ENCODE assay signal across 20 cellular contexts in the genomic region with DNA sequence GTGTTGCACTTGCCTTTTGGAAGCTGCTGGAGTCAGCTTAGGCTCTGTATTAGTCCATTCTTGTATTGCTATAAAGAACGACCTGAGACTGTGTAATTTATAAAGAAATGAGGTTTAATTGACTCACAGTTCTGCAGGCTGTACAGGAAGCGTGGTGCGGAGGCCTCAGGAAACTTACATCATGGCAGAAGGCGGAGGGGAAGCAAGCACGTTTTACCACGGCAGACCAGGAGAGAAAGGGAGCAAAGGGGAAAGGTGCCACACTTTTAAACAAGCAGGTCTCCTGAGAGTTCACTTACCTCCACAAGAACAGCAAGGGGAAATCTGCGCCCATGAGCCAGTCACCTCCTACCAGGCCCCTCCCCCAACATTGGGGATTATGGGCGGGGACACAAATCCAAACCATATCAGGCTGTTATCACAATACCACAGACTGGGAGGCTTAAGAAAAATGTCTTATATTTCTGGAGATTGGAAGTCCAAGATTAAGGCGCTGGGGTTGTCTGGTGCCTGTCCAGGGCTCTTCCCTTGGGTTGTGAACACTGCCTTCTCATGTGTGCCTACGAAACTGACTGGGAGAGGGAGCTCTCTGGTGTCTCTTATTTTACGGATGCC. TPM values are rescaled to one million over a fixed set of nuclear protein-coding genes. Genes with fewer than 3 reads are reported as not detected.
A peak's percentile ranks its signal among the peaks of the same experiment; 100 is the strongest.
DNase-seq lines count a peak whose midpoint lies in the region; ATAC-seq lines count a peak whose summit lies in the region.
"Had no signal": no experiment of that assay in that cellular context is flagged by ENCODE, and none has a peak within 500 bp of the region (broad histone marks: within the 10 kb centered on the region; RNA-seq: fewer than 3 reads in every experiment).

No MANE protein-coding gene starts in this region.

- H3K27me3 Mint-ChIP-seq in CD4-positive, CD25-positive, alpha-beta regulatory T cell: no peaks in the 10 kb centered on the region
- H3K27me3 Mint-ChIP-seq in dendritic cell treated with granulocyte-macrophage colony-stimulating factor and Interleukin-4, amounts not matched to agents 40 ng/mL and 50 ng/mL, for 4 days: peaks cover 6% of the 10 kb centered on the region

- no peak for ATAC-seq in CD4-positive, CD25-positive, alpha-beta regulatory T cell (ENCODE audit: low read depth in 2 of 2)
- ATAC-seq in GM19035 (IDR thresholded peaks at IDR 0.05; ENCODE audit: unreplicated experiment): no peak
- ATAC-seq: A549, left lobe of liver had no signal

- no peaks in the 10 kb centered on the region for H3K9me3 Mint-ChIP-seq in CD4-positive, CD25-positive, alpha-beta regulatory T cell
- no peaks in the 10 kb centered on the region for H3K9me3 Mint-ChIP-seq in dendritic cell treated with granulocyte-macrophage colony-stimulating factor and Interleukin-4, amounts not matched to agents 40 ng/mL and 50 ng/mL, for 4 days

- H3K9me3 ChIP-seq in CD4-positive, CD25-positive, alpha-beta regulatory T cell (ENCODE audit: control insufficient read depth in 2 of 2, low read length in 2 of 2): no peaks in the 10 kb centered on the region
- H3K9me3 ChIP-seq: A549, Caco-2, testis had no signal

- H3K4me1 ChIP-seq in CD4-positive, CD25-positive, alpha-beta regulatory T cell (ENCODE audit: control insufficient read depth, insufficient read depth, low read length, poor library complexity, severe bottlenecking): peaks cover 18% of the 10 kb centered on the region

- intact Hi-C loops in dendritic cell treated with granulocyte-macrophage colony-stimulating factor and Interleukin-4, amounts not matched to agents 40 ng/mL and 50 ng/mL, for 4 days (cut with micrococcal nuclease): loop anchor here (5.0 to 10.0 kb wide), 2 partner anchors 43 to 154 kb away; partner anchors contain the start of gene DTYMK

- H3K27ac ChIP-seq in CD4-positive, CD25-positive, alpha-beta regulatory T cell (ENCODE audit: insufficient read depth, low read length, poor library complexity, severe bottlenecking): no peak overlapping the region
- H3K27ac ChIP-seq: A549, testis had no signal

- H3K4me3 ChIP-seq in CD4-positive, CD25-positive, alpha-beta regulatory T cell (ENCODE audit: low read depth, low read length): no peak overlapping the region
- H3K4me3 ChIP-seq: A549, testis had no signal

- H3K36me3 ChIP-seq in CD4-positive, CD25-positive, alpha-beta regulatory T cell (ENCODE audit: control insufficient read depth, insufficient read depth, low read length): peaks cover 2% of the 10 kb centered on the region

- DNase-seq in SKM-1 treated with dmso at 0.1 percent for 144 hours (lab: John Stamatoyannopoulos, UW; ENCODE audit: unreplicated experiment) (peak; percentile 12), SKM-1 (lab: John Stamatoyannopoulos, UW; ENCODE audit: unreplicated experiment) (no peak), OCI-M1 (lab: John Stamatoyannopoulos, UW) (peak; percentile 79), NCI-H1930 (lab: John Stamatoyannopoulos, UW) (no peak), activated gamma-delta T cell (lab: John Stamatoyannopoulos, UW) (no peak)
- DNase-seq in CD4-positive, CD25-positive, alpha-beta regulatory T cell: no peak
- DNase-seq: activated CD4-positive, CD25-positive, alpha-beta regulatory T cell treated with anti-CD3 and anti-CD28 coated beads, Interleukin-2, amount 50 U/mL, for 72 hours; activated gamma-delta T cell treated with Interleukin-2 at 50 U/mL for 16 hours; Caco-2; effector CD8-positive, alpha-beta T cell; NCI-H187; NCI-H510A treated with DMSO at 0.1 percent for 48 hours; posterior cingulate gyrus; SW 1271; testis had no signal

- H3K4me1 Mint-ChIP-seq in CD4-positive, CD25-positive, alpha-beta regulatory T cell: peaks cover 0 to 23% (median 5%) of the 10 kb centered on the region in 4 donors
- peaks cover 44% of the 10 kb centered on the region for H3K4me1 Mint-ChIP-seq in dendritic cell treated with granulocyte-macrophage colony-stimulating factor and Interleukin-4, amounts not matched to agents 40 ng/mL and 50 ng/mL, for 4 days (ENCODE audit: low read depth)

- peak overlapping the region in 3 of 4 donors; percentile 28 to 77 (median 44) for H3K4me3 Mint-ChIP-seq in CD4-positive, CD25-positive, alpha-beta regulatory T cell
- H3K4me3 Mint-ChIP-seq in dendritic cell treated with granulocyte-macrophage colony-stimulating factor and Interleukin-4, amounts not matched to agents 40 ng/mL and 50 ng/mL, for 4 days: no peak overlapping the region

- no peak overlapping the region for H3K27ac Mint-ChIP-seq in CD4-positive, CD25-positive, alpha-beta regulatory T cell
- H3K27ac Mint-ChIP-seq in dendritic cell treated with granulocyte-macrophage colony-stimulating factor and Interleukin-4, amounts not matched to agents 40 ng/mL and 50 ng/mL, for 4 days: peak overlapping the region; percentile 6

- H3K36me3 Mint-ChIP-seq in CD4-positive, CD25-positive, alpha-beta regulatory T cell: peaks cover 1% of the 10 kb centered on the region
- H3K36me3 Mint-ChIP-seq in dendritic cell treated with granulocyte-macrophage colony-stimulating factor and Interleukin-4, amounts not matched to agents 40 ng/mL and 50 ng/mL, for 4 days (ENCODE audit: low read depth): peaks cover 5% of the 10 kb centered on the region

- H3K27me3 ChIP-seq in CD4-positive, CD25-positive, alpha-beta regulatory T cell (ENCODE audit: control insufficient read depth, insufficient read depth, low read length): no peaks in the 10 kb centered on the region
- H3K27me3 ChIP-seq: testis had no signal

RNA-seq across cellular contexts. Expression of gene D2HGDH, which starts 3.6 kb away (rescaled TPM):
- 38.4 TPM for total RNA-seq in CD4-positive, CD25-positive, alpha-beta regulatory T cell
- 1 to 10 TPM in 3 of 4 donors, under 1 TPM in 1; 0.73 to 3.7 (median 3.0) TPM for polyA plus RNA-seq in CD4-positive, CD25-positive, alpha-beta regulatory T cell

RNA-seq across cellular contexts. Expression of gene ING5, which starts 28.9 kb away (rescaled TPM):
- 64.8 TPM for total RNA-seq in CD4-positive, CD25-positive, alpha-beta regulatory T cell
- polyA plus RNA-seq in CD4-positive, CD25-positive, alpha-beta regulatory T cell: 10 to 100 TPM; 16.7 to 27.3 (median 19.1) TPM

RNA-seq across cellular contexts. Expression of gene DTYMK, which starts 44.2 kb away (rescaled TPM):
- total RNA-seq in CD4-positive, CD25-positive, alpha-beta regulatory T cell: 13.1 TPM
- polyA plus RNA-seq in CD4-positive, CD25-positive, alpha-beta regulatory T cell: 10 to 100 TPM; 32.2 to 45.6 (median 39.9) TPM

RNA-seq across cellular contexts. Expression of gene GAL3ST2, which starts 45.8 kb away (rescaled TPM):
- 1.1 TPM for total RNA-seq in CD4-positive, CD25-positive, alpha-beta regulatory T cell
- not detected for polyA plus RNA-seq in CD4-positive, CD25-positive, alpha-beta regulatory T cell
- total RNA-seq: G401 had no signal

Comparison
In these comparisons a context has a peak if more than half of its experiments do, and no peak if none do; other contexts are left out.
1. DNase-seq: peak in SKM-1 treated with dmso at 0.1 percent for 144 hours (single experiment) and OCI-M1 (single experiment); none in SKM-1 (single experiment), CD4-positive, CD25-positive, alpha-beta regulatory T cell (0 of 3), NCI-H1930 (0 of 2) and activated gamma-delta T cell (single experiment).